1 cellular context compared by ENCODE assay signal in the genomic region with DNA sequence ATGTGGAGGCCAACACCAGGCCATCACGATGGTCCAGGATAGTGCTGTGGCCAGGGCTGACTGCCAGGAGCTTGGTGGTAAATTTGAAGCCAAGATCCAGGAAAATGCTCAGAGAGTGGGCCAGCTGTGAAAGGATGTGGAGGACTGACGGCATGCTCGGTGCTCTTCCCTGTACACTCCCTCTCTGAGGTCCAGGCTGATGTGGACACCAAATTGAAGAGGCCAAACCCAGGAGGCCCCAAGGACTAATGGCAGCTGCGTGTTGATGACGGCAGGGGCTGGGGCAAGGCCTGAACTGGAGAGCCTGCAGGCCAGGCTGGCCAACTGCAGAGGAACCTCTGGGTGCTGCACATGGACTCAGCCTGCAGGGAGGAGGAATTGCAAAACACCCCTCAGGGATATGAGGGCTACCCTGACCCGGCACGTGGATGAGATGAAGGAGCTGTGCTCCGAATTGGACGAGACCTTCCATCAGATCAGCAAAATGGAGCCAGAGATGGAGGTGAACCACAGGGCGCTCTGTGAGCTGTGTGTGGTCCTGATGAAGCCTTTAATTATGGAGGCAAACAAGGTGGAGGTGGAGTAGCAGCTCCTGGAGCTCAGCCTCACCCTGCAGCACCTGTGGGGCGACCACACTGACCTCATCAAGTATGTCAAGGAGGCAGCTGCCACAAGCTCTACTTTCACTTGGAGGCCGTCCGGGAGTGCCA.
TF ChIP-seq lines count a peak whose summit lies in the region.

No MANE protein-coding gene starts in this region.

TF ChIP-seq in HepG2, 621 proteins besides CTCF, POLR2A, EP300 and RAD21:
- TF ChIP-seq ELF4 (CRISPR knock-in tag; IDR thresholded peaks at IDR 0.05; ENCODE audit: borderline replicate concordance) (no peak), ZNF350 (CRISPR knock-in tag; IDR thresholded peaks at IDR 0.05; ENCODE audit: borderline replicate concordance, low read depth) (0 out of 2 replicates have a peak, but pooled peaks have one; percentile 10), ZMAT3 (CRISPR knock-in tag; conservative IDR thresholded peaks at IDR 0.05) (no peak), ZNF510 (CRISPR knock-in tag; IDR thresholded peaks at IDR 0.05; ENCODE audit: low read depth) (no peak)
- TF ChIP-seq, protein P1, sequence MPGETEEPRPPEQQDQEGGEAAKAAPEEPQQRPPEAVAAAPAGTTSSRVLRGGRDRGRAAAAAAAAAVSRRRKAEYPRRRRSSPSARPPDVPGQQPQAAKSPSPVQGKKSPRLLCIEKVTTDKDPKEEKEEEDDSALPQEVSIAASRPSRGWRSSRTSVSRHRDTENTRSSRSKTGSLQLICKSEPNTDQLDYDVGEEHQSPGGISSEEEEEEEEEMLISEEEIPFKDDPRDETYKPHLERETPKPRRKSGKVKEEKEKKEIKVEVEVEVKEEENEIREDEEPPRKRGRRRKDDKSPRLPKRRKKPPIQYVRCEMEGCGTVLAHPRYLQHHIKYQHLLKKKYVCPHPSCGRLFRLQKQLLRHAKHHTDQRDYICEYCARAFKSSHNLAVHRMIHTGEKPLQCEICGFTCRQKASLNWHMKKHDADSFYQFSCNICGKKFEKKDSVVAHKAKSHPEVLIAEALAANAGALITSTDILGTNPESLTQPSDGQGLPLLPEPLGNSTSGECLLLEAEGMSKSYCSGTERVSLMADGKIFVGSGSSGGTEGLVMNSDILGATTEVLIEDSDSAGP (CRISPR knock-in tag; IDR thresholded peaks at IDR 0.05; ENCODE audit: borderline replicate concordance), result peak; percentile 40; the same call in 1 of the 2 replicates
- TF ChIP-seq, protein P2, sequence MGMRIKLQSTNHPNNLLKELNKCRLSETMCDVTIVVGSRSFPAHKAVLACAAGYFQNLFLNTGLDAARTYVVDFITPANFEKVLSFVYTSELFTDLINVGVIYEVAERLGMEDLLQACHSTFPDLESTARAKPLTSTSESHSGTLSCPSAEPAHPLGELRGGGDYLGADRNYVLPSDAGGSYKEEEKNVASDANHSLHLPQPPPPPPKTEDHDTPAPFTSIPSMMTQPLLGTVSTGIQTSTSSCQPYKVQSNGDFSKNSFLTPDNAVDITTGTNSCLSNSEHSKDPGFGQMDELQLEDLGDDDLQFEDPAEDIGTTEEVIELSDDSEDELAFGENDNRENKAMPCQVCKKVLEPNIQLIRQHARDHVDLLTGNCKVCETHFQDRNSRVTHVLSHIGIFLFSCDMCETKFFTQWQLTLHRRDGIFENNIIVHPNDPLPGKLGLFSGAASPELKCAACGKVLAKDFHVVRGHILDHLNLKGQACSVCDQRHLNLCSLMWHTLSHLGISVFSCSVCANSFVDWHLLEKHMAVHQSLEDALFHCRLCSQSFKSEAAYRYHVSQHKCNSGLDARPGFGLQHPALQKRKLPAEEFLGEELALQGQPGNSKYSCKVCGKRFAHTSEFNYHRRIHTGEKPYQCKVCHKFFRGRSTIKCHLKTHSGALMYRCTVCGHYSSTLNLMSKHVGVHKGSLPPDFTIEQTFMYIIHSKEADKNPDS (CRISPR knock-in tag; IDR thresholded peaks at IDR 0.05), result no peak
